19 cellular contexts compared by ENCODE assay signal in the genomic region with DNA sequence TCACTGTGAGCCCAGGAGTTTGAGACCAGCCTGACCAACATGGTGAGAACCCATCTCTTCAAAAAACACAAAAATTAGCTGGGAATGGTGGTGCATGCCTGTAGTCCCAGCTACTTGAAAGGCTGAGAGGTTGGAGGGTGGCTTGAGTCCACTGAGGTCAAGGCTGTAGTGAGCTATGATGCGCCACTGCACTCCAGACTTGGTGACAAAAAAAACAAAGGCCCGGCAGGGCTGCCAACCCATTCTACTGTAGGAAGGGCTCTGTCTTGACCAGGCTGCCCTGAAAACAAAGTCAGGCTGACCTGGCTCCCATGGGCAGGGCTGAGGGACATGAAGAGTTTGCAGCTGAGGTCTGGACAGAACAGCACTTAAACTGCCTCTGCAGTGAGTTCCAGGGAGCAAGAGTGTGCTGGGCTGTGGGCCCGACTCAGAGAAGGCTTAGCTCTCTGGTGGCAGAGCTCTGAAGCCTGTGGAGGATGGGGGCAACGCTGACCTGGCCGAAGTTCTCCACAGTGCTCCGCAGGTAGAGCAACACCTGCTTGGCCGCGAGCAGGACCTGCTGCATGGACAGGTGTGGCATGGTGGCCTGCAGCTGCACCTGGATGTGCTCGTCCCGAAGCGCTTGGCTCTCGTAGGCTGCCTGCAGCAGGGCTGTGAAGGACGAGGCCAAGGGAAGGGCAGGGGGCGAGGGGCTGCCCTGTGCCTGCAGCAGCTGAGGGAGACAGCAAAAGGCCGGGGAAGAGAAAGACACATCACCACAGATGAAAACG. TPM values are rescaled to one million over a fixed set of nuclear protein-coding genes. Genes with fewer than 3 reads are reported as not detected.
A peak's percentile ranks its signal among the peaks of the same experiment; 100 is the strongest.
DNase-seq lines count a peak whose midpoint lies in the region; ATAC-seq and TF ChIP-seq lines count a peak whose summit lies in the region.
"Had no signal": no experiment of that assay in that cellular context is flagged by ENCODE, and none has a peak within 500 bp of the region (broad histone marks: within the 10 kb centered on the region; RNA-seq: fewer than 3 reads in every experiment).

No MANE protein-coding gene starts in this region.

- H2AFZ ChIP-seq in trophoblast cell (ENCODE audit: insufficient read depth, low read length, poor library complexity): no peak overlapping the region

- H3K9me3 Mint-ChIP-seq in MCF 10A (ENCODE audit: unreplicated experiment): no peaks in the 10 kb centered on the region
- H3K9me3 Mint-ChIP-seq: IgD-negative memory B cell had no signal

- DNase-seq in breast epithelium (ENCODE audit: low spot score in 2 of 2) (no peak), MCF 10A (ENCODE audit: unreplicated experiment) (no peak), trophoblast cell (no peak)
- DNase-seq: ACHN, C1 segment of cervical spinal cord, Karpas-422, MM.1S, NCI-H1092 treated with DMSO at 0.1 percent for 48 hours, NCI-H2081 treated with DMSO at 0.1 percent for 48 hours, NCI-H446 treated with DMSO at 0.1 percent for 48 hours, Peyer's patch had no signal

- H3K4me3 ChIP-seq in breast epithelium (no peak overlapping the region), esophagus (ENCODE audit: low read depth in 1 of 2, low read length in 2 of 2) (no peak overlapping the region), trophoblast cell (ENCODE audit: low read depth, low read length) (peak overlapping the region; percentile 8)
- H3K4me3 ChIP-seq: Peyer's patch, SJSA1 had no signal

- H3K4me1 ChIP-seq in breast epithelium: no peaks in the 10 kb centered on the region
- peaks cover 8 to 30% of the 10 kb centered on the region in 2 donors for H3K4me1 ChIP-seq in esophagus (ENCODE audit: control insufficient read depth in 2 of 2, insufficient read depth in 2 of 2, low read length in 1 of 2)
- H3K4me1 ChIP-seq in trophoblast cell (ENCODE audit: control insufficient read depth in 1 of 2, insufficient read depth in 2 of 2, low read length in 2 of 2): peaks cover 15 to 30% of the 10 kb centered on the region in 2 experiments
- H3K4me1 ChIP-seq: Peyer's patch, SJSA1 had no signal

- no peak overlapping the region for H3K4me3 Mint-ChIP-seq in MCF 10A (ENCODE audit: unreplicated experiment)
- H3K4me3 Mint-ChIP-seq: IgD-negative memory B cell had no signal

- no peaks in the 10 kb centered on the region for H3K79me2 ChIP-seq in trophoblast cell (ENCODE audit: control insufficient read depth, insufficient read depth, low read length, poor library complexity)

- no peak overlapping the region for H3K18ac ChIP-seq in trophoblast cell (ENCODE audit: low read length)

- no peak overlapping the region for H4K91ac ChIP-seq in trophoblast cell (ENCODE audit: low read depth, low read length)

- H2BK120ac ChIP-seq in trophoblast cell (ENCODE audit: insufficient read depth, low read length, poor library complexity): no peak overlapping the region

- POLR2A ChIA-PET in MCF 10A (lab: Yijun Ruan, JAX): no interaction called here

- no peak for TF ChIP-seq POLR2A in breast epithelium (IDR thresholded peaks at IDR 0.05)

- no peaks in the 10 kb centered on the region for H3K79me1 ChIP-seq in trophoblast cell (ENCODE audit: low read length)

- no peak overlapping the region for H2AK5ac ChIP-seq in trophoblast cell (ENCODE audit: low read length)

- H3K14ac ChIP-seq in trophoblast cell (ENCODE audit: low read length): no peak overlapping the region

- no peak overlapping the region for H4K12ac ChIP-seq in trophoblast cell (ENCODE audit: low read depth, low read length)

- no peak overlapping the region for H4K8ac ChIP-seq in trophoblast cell (ENCODE audit: low read depth, low read length)

- H3K27ac ChIP-seq in breast epithelium (peak overlapping the region; percentile 83 to 85), esophagus (ENCODE audit: low read depth in 2 of 2, low read length in 1 of 2) (peak overlapping the region; percentile 72 to 77), trophoblast cell (ENCODE audit: low read depth, low read length) (no peak overlapping the region)
- H3K27ac ChIP-seq: HL-60, Peyer's patch, SJSA1 had no signal

- H3K36me3 ChIP-seq in breast epithelium (peaks cover 7% of the 10 kb centered on the region), esophagus (ENCODE audit: control insufficient read depth in 2 of 2, insufficient read depth in 2 of 2, low read length in 1 of 2) (peaks cover 18 to 61% of the 10 kb centered on the region in 2 donors), trophoblast cell (ENCODE audit: control insufficient read depth in 1 of 2, insufficient read depth in 2 of 2, low read length in 2 of 2) (peaks cover 50 to 62% of the 10 kb centered on the region in 2 experiments)

- H3K27me3 ChIP-seq in breast epithelium (no peaks in the 10 kb centered on the region), esophagus (ENCODE audit: control insufficient read depth in 1 of 2, insufficient read depth in 2 of 2, low read length in 2 of 2) (no peaks in the 10 kb centered on the region), trophoblast cell (ENCODE audit: insufficient read depth, low read length) (no peaks in the 10 kb centered on the region)
- H3K27me3 ChIP-seq: Peyer's patch, SJSA1 had no signal

- no peak overlapping the region for H3K23ac ChIP-seq in trophoblast cell (ENCODE audit: low read length)

- no peak overlapping the region for H3K4me2 ChIP-seq in trophoblast cell (ENCODE audit: low read length)

- H2BK12ac ChIP-seq in trophoblast cell (ENCODE audit: low read length): no peak overlapping the region

- peaks cover 85% of the 10 kb centered on the region for H3K36me3 Mint-ChIP-seq in MCF 10A (ENCODE audit: insufficient read depth, unreplicated experiment)

- H3K4ac ChIP-seq in trophoblast cell (ENCODE audit: low read depth, low read length): no peak overlapping the region

- no peak overlapping the region for H2BK5ac ChIP-seq in trophoblast cell (ENCODE audit: low read depth, low read length, poor library complexity)

- H3K9me3 ChIP-seq in breast epithelium (no peaks in the 10 kb centered on the region), esophagus (ENCODE audit: control insufficient read depth in 2 of 2, insufficient read depth in 1 of 2, low read depth in 1 of 2, low read length in 1 of 2) (peaks cover 0 to 2% of the 10 kb centered on the region in 2 donors), trophoblast cell (ENCODE audit: insufficient read depth, low read depth, low read length) (peaks cover 2% of the 10 kb centered on the region)
- H3K9me3 ChIP-seq: Peyer's patch had no signal

- H3K27me3 Mint-ChIP-seq in MCF 10A (ENCODE audit: insufficient read depth, unreplicated experiment): no peaks in the 10 kb centered on the region
- H3K27me3 Mint-ChIP-seq: IgD-negative memory B cell had no signal

- 89 to 90% methylated on average over 16 of the region's 16 CpGs for whole genome bisulfite sequencing in esophagus, 2 donors
- no CpG with 5 or more reads among the region's 16 CpGs for WGBS in trophoblast cell (ENCODE audit: extremely low coverage, insufficient coverage, insufficient read length)

- intact Hi-C loops in breast epithelium (cut with DNase I; ENCODE audit: low total_unique reads): no loop called here
- intact Hi-C loops in MCF 10A (cut with micrococcal nuclease): no loop called here

- H3K4me1 Mint-ChIP-seq in MCF 10A (ENCODE audit: insufficient read depth, unreplicated experiment): no peaks in the 10 kb centered on the region

- BruUV-seq in MCF 10A (replicated peaks; lab: Mats Ljungman, UMichigan): no TSS peak

- CTCF ChIA-PET in MCF 10A (lab: Yijun Ruan, JAX): interaction anchor here (0.8 to 1.0 kb wide), 2 partner anchors 10 to 251 kb away, joined by 3 read pairs; no protein-coding TSS in a partner anchor

- no peak overlapping the region for H3K27ac Mint-ChIP-seq in MCF 10A (ENCODE audit: low read depth, unreplicated experiment)
- H3K27ac Mint-ChIP-seq: IgD-negative memory B cell had no signal

- TF ChIP-seq CTCF in breast epithelium (IDR thresholded peaks at IDR 0.05) (no peak), MCF 10A (IDR thresholded peaks at IDR 0.05; ENCODE audit: unreplicated experiment) (no peak)

- no peak overlapping the region for H3K9ac ChIP-seq in trophoblast cell (ENCODE audit: low read length)

- ATAC-seq in GM21526 (IDR thresholded peaks at IDR 0.05; ENCODE audit: low FRiP score, unreplicated experiment): no peak
- no peak for ATAC-seq in GM18502 (IDR thresholded peaks at IDR 0.05; ENCODE audit: poor library complexity, unreplicated experiment)
- ATAC-seq in HG02571 (IDR thresholded peaks at IDR 0.05; ENCODE audit: unreplicated experiment): no peak

RNA-seq across cellular contexts. Expression of a gene that starts 42.4 kb away (rescaled TPM):
- total RNA-seq in breast epithelium (10 to 100 TPM; 12.8 to 22.2 (median 20.6) TPM), MCF 10A (2022) (32.3 and 43.5 TPM in 2 replicates)
- polyA plus RNA-seq in esophagus: 1 to 10 TPM; 4.6 to 5.5 TPM
- polyA plus RNA-seq in trophoblast cell (2013): 3.0 TPM in 2 replicates

RNA-seq across cellular contexts. Expression of a gene that starts 51.7 kb away (rescaled TPM):
- total RNA-seq in breast epithelium (10 to 100 TPM in 1 of 3 donors, 1 to 10 TPM in 2; 5.1 to 23.4 (median 8.8) TPM), MCF 10A (2022) (not detected in 2 replicates)
- under 1 TPM in 1 of 2 donors, not detected in 1; 0.16 TPM for polyA plus RNA-seq in esophagus
- polyA plus RNA-seq in trophoblast cell (2013): not detected in 2 replicates
- total RNA-seq: H1, Peyer's patch, SJSA1 had no signal
- polyA plus RNA-seq: H1, IgD-negative memory B cell had no signal
